Comparison of ENCODE assay signal across 15 cellular contexts in the genomic region with DNA sequence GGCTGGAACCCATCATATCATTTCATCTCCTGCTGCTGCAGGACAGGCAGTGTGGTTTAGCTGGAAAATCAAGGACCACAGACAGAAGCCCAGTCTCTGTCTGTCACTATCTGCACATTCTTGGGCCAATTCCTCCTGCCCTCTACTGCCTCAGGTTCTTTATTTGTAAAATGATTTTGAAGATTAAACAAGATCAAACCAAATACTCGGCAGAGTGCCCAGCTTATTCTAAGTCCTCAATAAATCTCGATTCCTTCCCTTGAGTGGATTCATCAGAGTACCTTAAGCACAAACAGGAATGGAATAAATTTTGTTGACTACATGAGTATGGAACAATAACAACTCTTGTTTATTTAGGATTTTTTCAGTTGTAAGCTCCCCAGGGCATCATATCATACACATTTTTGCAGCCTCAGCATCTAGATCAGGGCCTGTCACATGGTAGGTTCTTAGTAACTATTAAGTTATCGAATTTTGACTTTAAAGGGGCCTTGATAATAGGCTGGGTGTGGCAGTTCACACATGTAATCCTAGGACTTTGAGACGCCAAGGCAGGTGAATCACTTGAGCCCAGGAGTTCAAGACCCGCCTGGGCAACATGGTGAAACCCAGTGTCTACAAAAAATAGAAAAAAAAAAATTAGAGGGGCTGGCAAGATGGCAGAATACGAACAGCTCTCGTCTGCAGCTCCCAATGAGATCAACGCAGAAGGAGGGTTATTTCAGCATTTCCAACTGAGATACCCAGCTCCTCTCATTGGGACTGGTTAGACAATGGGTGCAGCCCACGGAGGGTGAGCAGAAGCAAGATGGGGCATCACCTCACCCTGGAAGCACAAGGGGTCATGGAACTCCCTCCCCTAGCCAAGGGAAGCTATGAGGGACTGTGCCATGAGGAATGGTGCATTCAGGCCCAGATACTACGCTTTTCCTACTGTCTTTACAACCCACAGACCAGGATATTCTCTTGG. TPM values are rescaled to one million over a fixed set of nuclear protein-coding genes. Genes with fewer than 3 reads are reported as not detected.
DNase-seq lines count a peak whose midpoint lies in the region; ATAC-seq, FAIRE-seq and TF ChIP-seq lines count a peak whose summit lies in the region.
"Had no signal": no experiment of that assay in that cellular context is flagged by ENCODE, and none has a peak within 500 bp of the region (broad histone marks: within the 10 kb centered on the region; RNA-seq: fewer than 3 reads in every experiment).

No MANE protein-coding gene starts in this region.

- intact Hi-C loops in tibial artery (cut with DNase I; ENCODE audit: low total_unique reads), result no loop called here

- DNase-seq in NCI-H82 (lab: John Stamatoyannopoulos, UW), result peak; percentile 16
- DNase-seq in NCI-H82 treated with DMSO at 0.1 percent for 48 hours (lab: John Stamatoyannopoulos, UW; ENCODE audit: unreplicated experiment), result no peak
- peak; percentile 4 for DNase-seq in WERI-Rb-1
- DNase-seq in left lobe of liver (ENCODE audit: low spot score), result peak; percentile 2
- peak; percentile 4 to 13 for DNase-seq in tibial artery
- DNase-seq in RCC 7860 (ENCODE audit: low spot score), result no peak
- no peak for DNase-seq in NCI-H1930 (lab: John Stamatoyannopoulos, UW)
- DNase-seq: 8988T, Caco-2, NCI-H1048, NCI-H446 treated with DMSO at 0.1 percent for 48 hours, NCI-H748 treated with DMSO at 0.1 percent for 48 hours had no signal

- TF ChIP-seq CTCF in WERI-Rb-1 (IDR thresholded peaks at IDR 0.05; ENCODE audit: low read depth, low read length), result no peak
- TF ChIP-seq CTCF in tibial artery (IDR thresholded peaks at IDR 0.05), result no peak

- no peak overlapping the region for H3K4me3 ChIP-seq in WERI-Rb-1 (ENCODE audit: low read depth, low read length)
- no peak overlapping the region for H3K4me3 ChIP-seq in tibial artery
- H3K4me3 ChIP-seq: HAP-1 had no signal

- H3K27ac ChIP-seq in WERI-Rb-1, result no peak overlapping the region
- no peak overlapping the region for H3K27ac ChIP-seq in tibial artery

- H3K9me3 ChIP-seq in WERI-Rb-1 (ENCODE audit: severe bottlenecking) (no peaks in the 10 kb centered on the region), tibial artery (no peaks in the 10 kb centered on the region)
- H3K9me3 ChIP-seq: Caco-2 had no signal

- H3K36me3 ChIP-seq in WERI-Rb-1 (no peaks in the 10 kb centered on the region), tibial artery (no peaks in the 10 kb centered on the region)
- H3K36me3 ChIP-seq: HAP-1 had no signal

- peaks cover 0 to 19% (median 1%) of the 10 kb centered on the region in 4 donors for H3K4me1 ChIP-seq in tibial artery
- H3K4me1 ChIP-seq: Caco-2 had no signal

- ATAC-seq in left lobe of liver (no peak), HG03095 (IDR thresholded peaks at IDR 0.05; ENCODE audit: unreplicated experiment) (no peak)
- ATAC-seq: Right ventricle myocardium inferior had no signal

- no peak for FAIRE-seq in RCC 7860 (lab: Jason Lieb, UNC)

- H3K27me3 ChIP-seq in WERI-Rb-1 (ENCODE audit: insufficient read depth, low read depth, severe bottlenecking) (no peaks in the 10 kb centered on the region), tibial artery (no peaks in the 10 kb centered on the region)

RNA-seq across cellular contexts. Expression of a gene that starts 11.1 kb away (rescaled TPM):
- total RNA-seq in left lobe of liver, result 250 TPM

Comparison
In these comparisons a context has a peak if more than half of its experiments do, and no peak if none do; other contexts are left out.
1. DNase-seq: peak in NCI-H82 (single experiment), WERI-Rb-1 (single experiment), left lobe of liver (single experiment) and tibial artery (2 of 2); none in NCI-H82 treated with DMSO at 0.1 percent for 48 hours (single experiment), RCC 7860 (single experiment) and NCI-H1930 (0 of 2).